Comparison of ENCODE assay signal across 8 cellular contexts in genomic region chr9:129885670-129886106, GRCh38. TPM values are rescaled to one million over a fixed set of nuclear protein-coding genes. Genes with fewer than 3 reads are reported as not detected.
DNase-seq lines count a peak whose midpoint lies in the region; ATAC-seq and TF ChIP-seq lines count a peak whose summit lies in the region.

No MANE protein-coding gene starts in this region.

- peak overlapping the region; percentile 73 for H3K4me3 ChIP-seq in CD8-positive, alpha-beta memory T cell (ENCODE audit: low read length)
- H3K4me3 ChIP-seq in heart left ventricle (peak overlapping the region in 11 of 12 donors; percentile 1 to 57 (median 48)), tibial nerve (peak overlapping the region; percentile 23 to 46 (median 31))

- no peaks in the 10 kb centered on the region for H3K9me3 Mint-ChIP-seq in CD8-positive, alpha-beta memory T cell
- no peaks in the 10 kb centered on the region for H3K9me3 Mint-ChIP-seq in activated naive CD8-positive, alpha-beta T cell treated with anti-CD3 and anti-CD28 coated beads, Interleukin-2, amount 50 U/mL, for 24 hours

- WGBS in heart left ventricle, 4 donors: 1 to 2% (median 1%) methylated on average over 12 to 27 of the region's 27 CpGs
- WGBS in tibial nerve, 2 donors: 1 to 3% methylated on average over 13 to 15 of the region's 27 CpGs

- ATAC-seq in GM21529 (IDR thresholded peaks at IDR 0.05; ENCODE audit: unreplicated experiment): peak; percentile 30
- peak; percentile 30 for ATAC-seq in activated naive CD8-positive, alpha-beta T cell treated with anti-CD3 and anti-CD28 coated beads, Interleukin-2, amount 50 U/mL, for 24 hours
- peak; percentile 86 to 93 (median 92) for ATAC-seq in heart left ventricle

- H3K4me1 ChIP-seq in CD8-positive, alpha-beta memory T cell (ENCODE audit: insufficient read depth, low read length): peaks cover 53% of the 10 kb centered on the region
- H3K4me1 ChIP-seq in heart left ventricle: peaks cover 3 to 72% (median 38%) of the 10 kb centered on the region in 12 donors
- H3K4me1 ChIP-seq in tibial nerve: peaks cover 0 to 53% (median 31%) of the 10 kb centered on the region in 4 donors

- H3K36me3 ChIP-seq in CD8-positive, alpha-beta memory T cell (ENCODE audit: insufficient read depth, low read length): peaks cover 12% of the 10 kb centered on the region
- peaks cover 0 to 33% (median 7%) of the 10 kb centered on the region in 9 donors for H3K36me3 ChIP-seq in heart left ventricle
- H3K36me3 ChIP-seq in tibial nerve: peaks cover 0 to 26% (median 0%) of the 10 kb centered on the region in 3 donors

- peak overlapping the region; percentile 83 to 96 (median 89) for H3K4me3 Mint-ChIP-seq in CD8-positive, alpha-beta memory T cell
- peak overlapping the region; percentile 98 for H3K4me3 Mint-ChIP-seq in activated naive CD8-positive, alpha-beta T cell treated with anti-CD3 and anti-CD28 coated beads, Interleukin-2, amount 50 U/mL, for 24 hours

- H3K27me3 ChIP-seq in CD8-positive, alpha-beta memory T cell (ENCODE audit: insufficient read depth, low read length, poor library complexity, severe bottlenecking): no peaks in the 10 kb centered on the region
- H3K27me3 ChIP-seq in heart left ventricle (no peaks in the 10 kb centered on the region), tibial nerve (no peaks in the 10 kb centered on the region)

- TF ChIP-seq CTCF in heart left ventricle (IDR thresholded peaks at IDR 0.05): peak; percentile 86 to 99 (median 92)
- peak; percentile 89 to 99 (median 96) for TF ChIP-seq CTCF in tibial nerve (IDR thresholded peaks at IDR 0.05)

- intact Hi-C loops in heart left ventricle (cut with DNase I) (loop anchor here (1.0 to 10.0 kb wide), 19 partner anchors 51 to 459 kb away; partner anchors contain the start of genes FNBP1 (in 6 of the 10), GPR107 (in 3 of the 10), C9orf78 (in 1 of the 10) and USP20 (in 1 of the 10)), posterior cingulate gyrus (cut with DNase I) (loop anchor here (2.0 to 10.0 kb wide), 4 partner anchors 48 to 352 kb away; partner anchors contain the start of genes C9orf78, FNBP1 and USP20)

- TF ChIP-seq EP300 in tibial nerve (IDR thresholded peaks at IDR 0.05): peak; percentile 20 to 85

- POLR2A ChIA-PET in CD8-positive, alpha-beta memory T cell (lab: Charles Lee): interaction anchor here (0.7 to 5.0 kb wide), 13 partner anchors 16 to 183 kb away, joined by 4 to 29 read pairs (median 7); partner anchors contain the start of genes C9orf78, FNBP1, GPR107 and USP20

- H3K27ac ChIP-seq in CD8-positive, alpha-beta memory T cell (ENCODE audit: low read depth, low read length): peak overlapping the region; percentile 91
- peak overlapping the region; percentile 12 to 94 (median 84) for H3K27ac ChIP-seq in heart left ventricle
- H3K27ac ChIP-seq in tibial nerve: peak overlapping the region; percentile 61 to 90 (median 86)

- DNase-seq in CD8-positive, alpha-beta memory T cell: peak; percentile 80 to 91 (median 86)
- peak; percentile 92 for DNase-seq in M059J (ENCODE audit: low read depth)
- DNase-seq in SW480 (ENCODE audit: low spot score): peak; percentile 85
- DNase-seq in activated naive CD8-positive, alpha-beta T cell treated with anti-CD3 and anti-CD28 coated beads, Interleukin-2, amount 50 U/mL, for 24 hours: peak; percentile 97
- peak; percentile 93 to 96 (median 94) for DNase-seq in heart left ventricle
- peak; percentile 61 to 97 (median 84) for DNase-seq in posterior cingulate gyrus
- DNase-seq in tibial nerve (ENCODE audit: low spot score in 2 of 2): peak; percentile 85 to 87

- H3K36me3 Mint-ChIP-seq in CD8-positive, alpha-beta memory T cell: peaks cover 2 to 34% (median 4%) of the 10 kb centered on the region in 3 donors
- peaks cover 47% of the 10 kb centered on the region for H3K36me3 Mint-ChIP-seq in activated naive CD8-positive, alpha-beta T cell treated with anti-CD3 and anti-CD28 coated beads, Interleukin-2, amount 50 U/mL, for 24 hours (ENCODE audit: low read depth)

- TF ChIP-seq POLR2A in heart left ventricle (IDR thresholded peaks at IDR 0.05) (peak in 1 of 2 donors; percentile 50), tibial nerve (IDR thresholded peaks at IDR 0.05) (peak in 1 of 2 donors; percentile 35)

- CTCF ChIA-PET in CD8-positive, alpha-beta memory T cell (lab: Charles Lee): interaction anchor here (0.7 to 5.9 kb wide), 39 partner anchors 9 to 358 kb away, joined by 3 to 36 read pairs (median 5); partner anchors contain the start of genes C9orf78, GPR107, TOR1B and USP20

- H3K9me3 ChIP-seq in CD8-positive, alpha-beta memory T cell (ENCODE audit: low read length): no peaks in the 10 kb centered on the region
- H3K9me3 ChIP-seq in heart left ventricle (no peaks in the 10 kb centered on the region), tibial nerve (no peaks in the 10 kb centered on the region)

- H3K27ac Mint-ChIP-seq in CD8-positive, alpha-beta memory T cell: peak overlapping the region; percentile 97 to 100 (median 100)
- peak overlapping the region; percentile 100 for H3K27ac Mint-ChIP-seq in activated naive CD8-positive, alpha-beta T cell treated with anti-CD3 and anti-CD28 coated beads, Interleukin-2, amount 50 U/mL, for 24 hours

- peaks cover 61 to 82% (median 72%) of the 10 kb centered on the region in 3 donors for H3K4me1 Mint-ChIP-seq in CD8-positive, alpha-beta memory T cell
- H3K4me1 Mint-ChIP-seq in activated naive CD8-positive, alpha-beta T cell treated with anti-CD3 and anti-CD28 coated beads, Interleukin-2, amount 50 U/mL, for 24 hours: peaks cover 71% of the 10 kb centered on the region

- peaks cover 0 to 17% of the 10 kb centered on the region in 2 donors for H3K27me3 Mint-ChIP-seq in CD8-positive, alpha-beta memory T cell
- peaks cover 3% of the 10 kb centered on the region for H3K27me3 Mint-ChIP-seq in activated naive CD8-positive, alpha-beta T cell treated with anti-CD3 and anti-CD28 coated beads, Interleukin-2, amount 50 U/mL, for 24 hours

RNA-seq across cellular contexts. Expression of gene USP20, which starts 50.4 kb away (rescaled TPM):
- total RNA-seq in CD8-positive, alpha-beta memory T cell: 10 to 100 TPM; 50.2 to 50.8 TPM
- polyA plus RNA-seq in CD8-positive, alpha-beta memory T cell: 50.3 TPM
- 5.5 and 18.0 TPM in 2 replicates for total RNA-seq in M059J (2014; rRNA removed; shearing (Covaris generic))
- total RNA-seq in heart left ventricle: 10 to 100 TPM in 7 of 9 donors, 1 to 10 TPM in 2; 9.5 to 19.7 (median 13.1) TPM
- polyA plus RNA-seq in heart left ventricle: 10 to 100 TPM in 1 of 2 donors, 1 to 10 TPM in 1; 9.4 to 12.1 TPM
- total RNA-seq in tibial nerve: 10 to 100 TPM; 20.1 to 50.1 (median 24.1) TPM

RNA-seq across cellular contexts. Expression of gene C9orf78, which starts 50.6 kb away (rescaled TPM):
- total RNA-seq in CD8-positive, alpha-beta memory T cell: 10 to 100 TPM; 71.4 to 76.4 TPM
- polyA plus RNA-seq in CD8-positive, alpha-beta memory T cell: 249 TPM
- 49.9 and 51.4 TPM in 2 replicates for total RNA-seq in M059J (2014; rRNA removed; shearing (Covaris generic))
- total RNA-seq in heart left ventricle (10 to 100 TPM; 28.4 to 54.8 (median 32.5) TPM), tibial nerve (10 to 100 TPM; 44.4 to 61.2 (median 52.7) TPM)
- 10 to 100 TPM; 36.0 to 69.2 TPM for polyA plus RNA-seq in heart left ventricle

Comparison
In these comparisons a context has a peak if more than half of its experiments do, and no peak if none do; other contexts are left out.
1. Peak in every context shown above with its lines: DNase-seq, ATAC-seq, H3K4me3 ChIP-seq and H3K27ac ChIP-seq.
2. ATAC-seq: peak in every context shown above with its lines; median percentile 92 in heart left ventricle; 30 in GM21529; 30 in activated naive CD8-positive, alpha-beta T cell treated with anti-CD3 and anti-CD28 coated beads, Interleukin-2, amount 50 U/mL, for 24 hours.